In genomic region chr10:30420266-30420665, GRCh38 we compare ENCODE assay signal across 15 cellular contexts. TPM values are rescaled to one million over a fixed set of nuclear protein-coding genes. Genes with fewer than 3 reads are reported as not detected.
DNase-seq lines count a peak whose midpoint lies in the region; ATAC-seq and TF ChIP-seq lines count a peak whose summit lies in the region.
"Had no signal": no experiment of that assay in that cellular context is flagged by ENCODE, and none has a peak within 500 bp of the region (broad histone marks: within the 10 kb centered on the region; RNA-seq: fewer than 3 reads in every experiment).

No MANE protein-coding gene starts in this region.

- no peak for TF ChIP-seq CTCF in WTC11 (IDR thresholded peaks at IDR 0.05)

- DNase-seq in activated naive CD8-positive, alpha-beta T cell treated with anti-CD3 and anti-CD28 coated beads, Interleukin-2, amount 50 U/mL, for 24 hours = no peak
- DNase-seq in activated naive CD8-positive, alpha-beta T cell treated with anti-CD3 and anti-CD28 coated beads for 36 hours = no peak
- DNase-seq in stimulated activated naive CD8-positive, alpha-beta T cell treated with anti-CD3 and anti-CD28 coated beads, Interleukin-15, Interleukin-2, amounts not matched to agents 100 U/mL and 50 U/mL, for 24 hours = no peak
- DNase-seq in WTC11 (ENCODE audit: low spot score) (no peak), T-helper 9 cell (no peak)
- DNase-seq in activated CD4-positive, alpha-beta memory T cell treated with anti-CD3 and anti-CD28 coated beads, Interleukin-2, amount 10 ng/mL, durations not matched to agents 7 days and 5 days = no peak
- DNase-seq: activated T-cell treated with anti-CD3 and anti-CD28 coated beads, Interleukin-2, amount 50 U/mL, for 1 hour; body of pancreas; NCI-H2029; right lobe of liver had no signal

- POLR2A ChIA-PET in WTC11 (lab: Charles Lee) = no interaction called here
- POLR2A ChIA-PET in activated CD4-positive, alpha-beta memory T cell treated with anti-CD3 and anti-CD28 coated beads, Interleukin-2, amount 10 ng/mL, durations not matched to agents 7 days and 5 days (lab: Charles Lee) = interaction anchor here (9.7 kb wide), 1 partner anchor 14 kb away, joined by 106 read pairs; the partner anchor contains the start of gene MAP3K8

- no peaks in the 10 kb centered on the region for H3K9me3 Mint-ChIP-seq in activated naive CD8-positive, alpha-beta T cell treated with anti-CD3 and anti-CD28 coated beads, Interleukin-2, amount 50 U/mL, for 24 hours
- no peaks in the 10 kb centered on the region for H3K9me3 Mint-ChIP-seq in activated naive CD8-positive, alpha-beta T cell treated with anti-CD3 and anti-CD28 coated beads for 36 hours
- no peaks in the 10 kb centered on the region for H3K9me3 Mint-ChIP-seq in WTC11
- H3K9me3 Mint-ChIP-seq in activated CD4-positive, alpha-beta memory T cell treated with anti-CD3 and anti-CD28 coated beads, Interleukin-2, amount 10 ng/mL, durations not matched to agents 7 days and 5 days = no peaks in the 10 kb centered on the region
- H3K9me3 Mint-ChIP-seq: mesothelial cell of epicardium had no signal

- peaks cover 2% of the 10 kb centered on the region for H3K36me3 Mint-ChIP-seq in activated naive CD8-positive, alpha-beta T cell treated with anti-CD3 and anti-CD28 coated beads, Interleukin-2, amount 50 U/mL, for 24 hours (ENCODE audit: low read depth)
- no peaks in the 10 kb centered on the region for H3K36me3 Mint-ChIP-seq in activated naive CD8-positive, alpha-beta T cell treated with anti-CD3 and anti-CD28 coated beads for 36 hours
- H3K36me3 Mint-ChIP-seq in WTC11 = no peaks in the 10 kb centered on the region
- H3K36me3 Mint-ChIP-seq in activated CD4-positive, alpha-beta memory T cell treated with anti-CD3 and anti-CD28 coated beads, Interleukin-2, amount 10 ng/mL, durations not matched to agents 7 days and 5 days (ENCODE audit: low read depth) = no peaks in the 10 kb centered on the region
- H3K36me3 Mint-ChIP-seq: mesothelial cell of epicardium had no signal

- H3K4me1 Mint-ChIP-seq in activated naive CD8-positive, alpha-beta T cell treated with anti-CD3 and anti-CD28 coated beads, Interleukin-2, amount 50 U/mL, for 24 hours = peaks cover 57% of the 10 kb centered on the region
- H3K4me1 Mint-ChIP-seq in activated naive CD8-positive, alpha-beta T cell treated with anti-CD3 and anti-CD28 coated beads for 36 hours = peaks cover 40% of the 10 kb centered on the region
- peaks cover 31% of the 10 kb centered on the region for H3K4me1 Mint-ChIP-seq in WTC11
- peaks cover 59% of the 10 kb centered on the region for H3K4me1 Mint-ChIP-seq in activated CD4-positive, alpha-beta memory T cell treated with anti-CD3 and anti-CD28 coated beads, Interleukin-2, amount 10 ng/mL, durations not matched to agents 7 days and 5 days

- CTCF ChIA-PET in WTC11 (lab: Charles Lee) = no interaction called here
- CTCF ChIA-PET in activated CD4-positive, alpha-beta memory T cell treated with anti-CD3 and anti-CD28 coated beads, Interleukin-2, amount 10 ng/mL, durations not matched to agents 7 days and 5 days (lab: Charles Lee) = interaction anchor here (0.9 to 2.4 kb wide), 6 partner anchors 10 to 114 kb away, joined by 3 to 11 read pairs (median 4); no protein-coding TSS in a partner anchor

- H3K27ac Mint-ChIP-seq in activated naive CD8-positive, alpha-beta T cell treated with anti-CD3 and anti-CD28 coated beads, Interleukin-2, amount 50 U/mL, for 24 hours = no peak overlapping the region
- no peak overlapping the region for H3K27ac Mint-ChIP-seq in activated naive CD8-positive, alpha-beta T cell treated with anti-CD3 and anti-CD28 coated beads for 36 hours
- no peak overlapping the region for H3K27ac Mint-ChIP-seq in WTC11
- H3K27ac Mint-ChIP-seq in activated CD4-positive, alpha-beta memory T cell treated with anti-CD3 and anti-CD28 coated beads, Interleukin-2, amount 10 ng/mL, durations not matched to agents 7 days and 5 days = no peak overlapping the region

- no peak overlapping the region for H3K4me3 Mint-ChIP-seq in activated naive CD8-positive, alpha-beta T cell treated with anti-CD3 and anti-CD28 coated beads, Interleukin-2, amount 50 U/mL, for 24 hours
- H3K4me3 Mint-ChIP-seq in activated naive CD8-positive, alpha-beta T cell treated with anti-CD3 and anti-CD28 coated beads for 36 hours = no peak overlapping the region
- H3K4me3 Mint-ChIP-seq in WTC11 = no peak overlapping the region
- no peak overlapping the region for H3K4me3 Mint-ChIP-seq in activated CD4-positive, alpha-beta memory T cell treated with anti-CD3 and anti-CD28 coated beads, Interleukin-2, amount 10 ng/mL, durations not matched to agents 7 days and 5 days
- H3K4me3 Mint-ChIP-seq: mesothelial cell of epicardium had no signal

- ATAC-seq in activated naive CD8-positive, alpha-beta T cell treated with anti-CD3 and anti-CD28 coated beads, Interleukin-2, amount 50 U/mL, for 24 hours = peak; percentile 49
- peak; percentile 83 for ATAC-seq in HG02610 (IDR thresholded peaks at IDR 0.05; ENCODE audit: unreplicated experiment)
- ATAC-seq in HG03378 (IDR thresholded peaks at IDR 0.05; ENCODE audit: unreplicated experiment) = peak; percentile 72
- ATAC-seq in stimulated activated naive CD8-positive, alpha-beta T cell treated with anti-CD3 and anti-CD28 coated beads, Interleukin-15, Interleukin-2, amounts not matched to agents 100 U/mL and 50 U/mL, for 24 hours = peak; percentile 30
- no peak for ATAC-seq in WTC11
- ATAC-seq: body of pancreas, HepG2, Panc1, right lobe of liver had no signal

- peaks cover 2% of the 10 kb centered on the region for H3K27me3 Mint-ChIP-seq in activated naive CD8-positive, alpha-beta T cell treated with anti-CD3 and anti-CD28 coated beads, Interleukin-2, amount 50 U/mL, for 24 hours
- no peaks in the 10 kb centered on the region for H3K27me3 Mint-ChIP-seq in activated naive CD8-positive, alpha-beta T cell treated with anti-CD3 and anti-CD28 coated beads for 36 hours
- H3K27me3 Mint-ChIP-seq in WTC11 (ENCODE audit: low read depth) = no peaks in the 10 kb centered on the region
- no peaks in the 10 kb centered on the region for H3K27me3 Mint-ChIP-seq in activated CD4-positive, alpha-beta memory T cell treated with anti-CD3 and anti-CD28 coated beads, Interleukin-2, amount 10 ng/mL, durations not matched to agents 7 days and 5 days

TF ChIP-seq in WTC11, 78 proteins besides CTCF, POLR2A, EP300 and RAD21 (continues in another document):
- TF ChIP-seq E2F5 (CRISPR knock-in tag; IDR thresholded peaks at IDR 0.05) (no peak), ERG (CRISPR knock-in tag; IDR thresholded peaks at IDR 0.05) (no peak), FOXP4 (CRISPR knock-in tag; IDR thresholded peaks at IDR 0.05) (no peak), NR2C2 (CRISPR knock-in tag; IDR thresholded peaks at IDR 0.05) (no peak), SOX15 (CRISPR knock-in tag; IDR thresholded peaks at IDR 0.05) (no peak), HMGA2 (CRISPR knock-in tag; IDR thresholded peaks at IDR 0.05) (no peak), TP53 (CRISPR knock-in tag; IDR thresholded peaks at IDR 0.05) (no peak), ATF2 (CRISPR knock-in tag; IDR thresholded peaks at IDR 0.05; ENCODE audit: borderline replicate concordance, low read depth) (no peak), CREB1 (CRISPR knock-in tag; IDR thresholded peaks at IDR 0.05) (no peak)

RNA-seq across cellular contexts. Expression of gene MAP3K8, which starts 13.7 kb away (rescaled TPM):
- total RNA-seq in activated naive CD8-positive, alpha-beta T cell treated with anti-CD3 and anti-CD28 coated beads for 36 hours = 10 to 100 TPM; 18.0 to 18.5 TPM
- 9.8 to 13.8 TPM (median 11.8 TPM) in 3 replicates for total RNA-seq in WTC11 (2021)
- 10 to 100 TPM; 39.5 to 40.3 TPM for total RNA-seq in activated CD4-positive, alpha-beta memory T cell treated with anti-CD3 and anti-CD28 coated beads, Interleukin-2, amount 10 ng/mL, durations not matched to agents 7 days and 5 days
